ENCODE assay signal across 8 cellular contexts in the genomic region with DNA sequence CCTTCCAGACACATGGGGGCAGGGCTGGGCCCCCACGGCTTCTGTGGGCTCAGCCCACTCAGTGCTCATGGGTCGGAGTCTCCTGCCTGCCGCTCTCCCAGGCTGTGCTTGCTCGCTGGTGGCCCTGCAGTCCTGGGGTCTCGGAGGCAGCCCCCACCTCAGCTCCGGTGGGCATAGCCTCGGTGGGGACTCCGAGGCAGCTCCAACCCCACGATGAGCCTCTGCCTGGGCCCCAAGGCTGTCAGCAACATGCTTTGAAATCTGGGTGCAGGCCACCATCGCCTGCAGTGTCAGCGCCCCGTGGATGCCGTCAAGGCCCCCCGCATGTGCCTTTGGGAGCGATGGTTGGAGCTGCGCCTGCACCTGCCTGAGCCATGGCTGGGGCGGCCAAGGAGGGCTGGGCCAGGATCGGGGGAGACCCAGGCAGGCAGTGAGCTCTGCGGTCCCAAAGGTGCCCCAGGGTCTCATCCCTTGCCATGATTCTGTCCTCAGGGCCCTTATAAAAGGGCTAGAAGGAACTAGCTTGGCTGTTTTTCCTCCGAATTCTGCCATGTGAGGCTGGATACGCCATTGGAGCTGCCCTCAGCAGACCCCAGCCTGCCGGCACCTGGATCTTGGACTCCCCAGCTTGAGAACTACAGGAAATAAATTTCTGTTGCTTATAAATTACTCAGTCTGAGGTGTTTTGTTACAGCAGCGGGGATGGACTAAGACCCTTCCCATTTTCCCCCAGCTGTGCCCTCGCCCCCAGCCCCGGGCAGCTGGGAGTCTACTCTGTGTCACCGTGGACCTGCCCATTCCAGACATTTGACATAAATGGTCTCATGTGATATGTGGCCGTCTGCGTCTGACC. TPM values are rescaled to one million over a fixed set of nuclear protein-coding genes. Genes with fewer than 3 reads are reported as not detected.
DNase-seq lines count a peak whose midpoint lies in the region; ATAC-seq and TF ChIP-seq lines count a peak whose summit lies in the region.

No MANE protein-coding gene starts in this region.

- in situ Hi-C loops in G401 (cut with HindIII; ENCODE audit: low sequenced_read_pairs) = no loop called here

- H3K27me3 ChIP-seq in uterus = no peaks in the 10 kb centered on the region

- H3K27ac ChIP-seq in uterus = peak overlapping the region; percentile 84 to 97

- no peak overlapping the region for H3K4me3 ChIP-seq in uterus

- no peaks in the 10 kb centered on the region for H3K9me3 ChIP-seq in uterus

- peak; percentile 57 for DNase-seq in activated effector memory CD4-positive, alpha-beta T cell treated with anti-CD3 and anti-CD28 coated beads, Interleukin-2, amount 50 U/mL, for 16 hours
- no peak for DNase-seq in activated effector memory CD4-positive, alpha-beta T cell treated with Interleukin-2 at 50 U/mL for 16 hours
- no peak for DNase-seq in central memory CD8-positive, alpha-beta T cell (ENCODE audit: low spot score in 2 of 2)
- DNase-seq in mucosa of gallbladder (ENCODE audit: low spot score) (peak; percentile 8), uterus (peak in 1 of 2 donors; percentile 35), DMS 273 (lab: John Stamatoyannopoulos, UW; ENCODE audit: unreplicated experiment) (no peak), G401 (ENCODE audit: low spot score) (no peak)

- peak overlapping the region; percentile 93 for H3K4me3 Mint-ChIP-seq in central memory CD8-positive, alpha-beta T cell

- TF ChIP-seq POLR2A in uterus (IDR thresholded peaks at IDR 0.05) = no peak

- TF ChIP-seq CTCF in uterus (IDR thresholded peaks at IDR 0.05) = no peak

- peak overlapping the region; percentile 95 for H3K27ac Mint-ChIP-seq in central memory CD8-positive, alpha-beta T cell (ENCODE audit: low read depth)

- H3K27me3 Mint-ChIP-seq in central memory CD8-positive, alpha-beta T cell = no peaks in the 10 kb centered on the region

- H3K4me1 Mint-ChIP-seq in central memory CD8-positive, alpha-beta T cell = peaks cover 52% of the 10 kb centered on the region

- intact Hi-C loops in uterus (cut with DNase I; ENCODE audit: low total_unique reads) = no loop called here

- H3K9me3 Mint-ChIP-seq in central memory CD8-positive, alpha-beta T cell = no peaks in the 10 kb centered on the region

- H3K4me1 ChIP-seq in uterus = peaks cover 7 to 29% of the 10 kb centered on the region in 2 donors

- H3K36me3 Mint-ChIP-seq in central memory CD8-positive, alpha-beta T cell (ENCODE audit: insufficient read depth) = peaks cover 37% of the 10 kb centered on the region

- no peaks in the 10 kb centered on the region for H3K36me3 ChIP-seq in uterus

- ATAC-seq in central memory CD8-positive, alpha-beta T cell (replicated peaks; ENCODE audit: extremely low read depth, poor library complexity, severe bottlenecking) = no peak
- ATAC-seq in HG02938 (IDR thresholded peaks at IDR 0.05; ENCODE audit: unreplicated experiment) = no peak

RNA-seq across cellular contexts. Expression of a gene that starts 30.4 kb away (rescaled TPM):
- total RNA-seq in mucosa of gallbladder = 52.0 TPM
- total RNA-seq in uterus = 100 to 1,000 TPM in 2 of 4 donors, 10 to 100 TPM in 2; 60.6 to 262 (median 115) TPM
- total RNA-seq in G401 (2014; rRNA removed; shearing (Covaris generic)) = 3.2 TPM in 1 of 2 replicates, not detected in the other

RNA-seq across cellular contexts. Expression of a gene that starts 46.2 kb away (rescaled TPM):
- total RNA-seq in mucosa of gallbladder (213 TPM), uterus (100 to 1,000 TPM; 104 to 193 (median 162) TPM)
- total RNA-seq in G401 (2014; rRNA removed; shearing (Covaris generic)) = 265 and 287 TPM in 2 replicates

Comparison
In these comparisons a context has a peak if more than half of its experiments do, and no peak if none do; other contexts are left out.
1. DNase-seq: peak in activated effector memory CD4-positive, alpha-beta T cell treated with anti-CD3 and anti-CD28 coated beads, Interleukin-2, amount 50 U/mL, for 16 hours (single experiment) and mucosa of gallbladder (single experiment); none in activated effector memory CD4-positive, alpha-beta T cell treated with Interleukin-2 at 50 U/mL for 16 hours (single experiment), central memory CD8-positive, alpha-beta T cell (0 of 2), DMS 273 (single experiment) and G401 (single experiment).
2. RNA of a gene that starts 30.4 kb away (total RNA-seq): 60.6 to 262 TPM in uterus and 52.0 TPM in mucosa of gallbladder (single experiment); 3.2 TPM in G401; every median in the first group is over 10 times any median in the second.